In genomic region chr1:38009088-38009840, GRCh38 we compare ENCODE assay signal across 8 cellular contexts. TPM values are rescaled to one million over a fixed set of nuclear protein-coding genes. Genes with fewer than 3 reads are reported as not detected.
A peak's percentile ranks its signal among the peaks of the same experiment; 100 is the strongest.
DNase-seq lines count a peak whose midpoint lies in the region; ATAC-seq and TF ChIP-seq lines count a peak whose summit lies in the region.

No MANE protein-coding gene starts in this region.

- H3K27me3 ChIP-seq in SK-N-SH (ENCODE audit: insufficient read depth) (no peaks in the 10 kb centered on the region), esophagus muscularis mucosa (no peaks in the 10 kb centered on the region)

- TF ChIP-seq POLR2A in esophagus muscularis mucosa (IDR thresholded peaks at IDR 0.05; ENCODE audit: low read depth): no peak

- H3K9me3 Mint-ChIP-seq in activated CD4-positive, alpha-beta T cell treated with anti-CD3 and anti-CD28 coated beads, Interleukin-2, amount 10 ng/mL, durations not matched to agents 7 days and 5 days: no peaks in the 10 kb centered on the region
- H3K9me3 Mint-ChIP-seq in stimulated activated effector memory CD8-positive, alpha-beta T cell treated with anti-CD3 and anti-CD28 coated beads, Interleukin-12 subunit alpha, Interleukin-12 subunit beta, amount 100 ng/mL, for 72 hours: no peaks in the 10 kb centered on the region

- no peak overlapping the region for H3K4me2 ChIP-seq in SK-N-SH

- H3K4me3 ChIP-seq in SK-N-SH (ENCODE audit: low read depth in 2 of 2, low read length in 1 of 2) (no peak overlapping the region), esophagus muscularis mucosa (no peak overlapping the region)

- CTCF ChIA-PET in SK-N-SH (lab: Yijun Ruan, JAX): interaction anchor here (0.8 to 1.8 kb wide), 6 partner anchors 9 to 62 kb away, joined by 3 to 5 read pairs (median 4); partner anchors contain the start of gene SF3A3
- CTCF ChIA-PET in activated CD4-positive, alpha-beta T cell treated with anti-CD3 and anti-CD28 coated beads, Interleukin-2, amount 10 ng/mL, durations not matched to agents 7 days and 5 days (lab: Charles Lee): interaction anchor here (0.6 to 2.4 kb wide), 6 partner anchors 8 to 527 kb away, joined by 3 to 26 read pairs (median 6); partner anchors contain the start of gene SF3A3

- intact Hi-C loops in esophagus muscularis mucosa (cut with DNase I): no loop called here

- ATAC-seq in SK-N-SH treated with all-trans-retinoic acid at 6 μM for 48 hours (no peak), HG03521 (IDR thresholded peaks at IDR 0.05; ENCODE audit: unreplicated experiment) (no peak)
- ATAC-seq in stimulated activated effector memory CD8-positive, alpha-beta T cell treated with anti-CD3 and anti-CD28 coated beads, Interleukin-12 subunit alpha, Interleukin-12 subunit beta, amount 100 ng/mL, for 72 hours: peak; percentile 88

- no peaks in the 10 kb centered on the region for H4K20me1 ChIP-seq in SK-N-SH (ENCODE audit: insufficient read depth)

- H3K4me1 Mint-ChIP-seq in activated CD4-positive, alpha-beta T cell treated with anti-CD3 and anti-CD28 coated beads, Interleukin-2, amount 10 ng/mL, durations not matched to agents 7 days and 5 days: peaks cover 56% of the 10 kb centered on the region
- peaks cover 54% of the 10 kb centered on the region for H3K4me1 Mint-ChIP-seq in stimulated activated effector memory CD8-positive, alpha-beta T cell treated with anti-CD3 and anti-CD28 coated beads, Interleukin-12 subunit alpha, Interleukin-12 subunit beta, amount 100 ng/mL, for 72 hours

- TF ChIP-seq EP300 in SK-N-SH (IDR thresholded peaks at IDR 0.05; ENCODE audit: borderline replicate concordance in 1 of 2, low read depth in 1 of 2, low read length in 1 of 2) (no peak), esophagus muscularis mucosa (IDR thresholded peaks at IDR 0.05) (no peak)

- H3K27ac ChIP-seq in SK-N-SH (ENCODE audit: low read depth in 2 of 2, low read length in 1 of 2): 0 out of 4 replicates have a peak overlapping the region, but pooled peaks of 1 of the 2 experiments have one; percentile 19
- peak overlapping the region; percentile 63 for H3K27ac ChIP-seq in epithelial cell of prostate
- H3K27ac ChIP-seq in esophagus muscularis mucosa (replicated peaks in 1 of 4): no peak overlapping the region

- no peak for TF ChIP-seq CTCF in SK-N-SH (IDR thresholded peaks at IDR 0.05)
- no peak for TF ChIP-seq CTCF in esophagus muscularis mucosa (IDR thresholded peaks at IDR 0.05)

- H3K79me2 ChIP-seq in SK-N-SH (ENCODE audit: insufficient read depth): peaks cover 22% of the 10 kb centered on the region

- H3K9me3 ChIP-seq in SK-N-SH (no peaks in the 10 kb centered on the region), esophagus muscularis mucosa (no peaks in the 10 kb centered on the region)

- peaks cover 5 to 11% of the 10 kb centered on the region in 2 experiments; a peak in 2 of 4 replicates for H3K4me1 ChIP-seq in SK-N-SH (ENCODE audit: control insufficient read depth in 1 of 2, insufficient read depth in 2 of 2, low read depth in 1 of 2, low read length in 1 of 2)
- H3K4me1 ChIP-seq in esophagus muscularis mucosa: peaks cover 20 to 37% (median 30%) of the 10 kb centered on the region in 4 donors

- no peak overlapping the region for H3K4me3 Mint-ChIP-seq in activated CD4-positive, alpha-beta T cell treated with anti-CD3 and anti-CD28 coated beads, Interleukin-2, amount 10 ng/mL, durations not matched to agents 7 days and 5 days
- peak overlapping the region; percentile 51 for H3K4me3 Mint-ChIP-seq in stimulated activated effector memory CD8-positive, alpha-beta T cell treated with anti-CD3 and anti-CD28 coated beads, Interleukin-12 subunit alpha, Interleukin-12 subunit beta, amount 100 ng/mL, for 72 hours

- H3K36me3 Mint-ChIP-seq in activated CD4-positive, alpha-beta T cell treated with anti-CD3 and anti-CD28 coated beads, Interleukin-2, amount 10 ng/mL, durations not matched to agents 7 days and 5 days (ENCODE audit: low read depth): peaks cover 3% of the 10 kb centered on the region
- peaks cover 25% of the 10 kb centered on the region for H3K36me3 Mint-ChIP-seq in stimulated activated effector memory CD8-positive, alpha-beta T cell treated with anti-CD3 and anti-CD28 coated beads, Interleukin-12 subunit alpha, Interleukin-12 subunit beta, amount 100 ng/mL, for 72 hours

- WGBS in SK-N-SH (ENCODE audit: low lambda C conversion rate): 85% methylated on average over 8 of the region's 8 CpGs
- 78% methylated on average over 8 of the region's 8 CpGs for WGBS in esophagus muscularis mucosa

- peak overlapping the region; percentile 35; the same call in 1 of the 2 replicates for H3K9ac ChIP-seq in SK-N-SH

- TF ChIP-seq RAD21 in SK-N-SH (IDR thresholded peaks at IDR 0.05; ENCODE audit: low read length): no peak

- H3K36me3 ChIP-seq in SK-N-SH (replicated peaks in 1 of 2; ENCODE audit: control insufficient read depth in 1 of 2, insufficient read depth in 2 of 2, low read length in 1 of 2) (peaks cover 0 to under 1% of the 10 kb centered on the region in 2 experiments), esophagus muscularis mucosa (no peaks in the 10 kb centered on the region)

- DNase-seq in SK-N-SH (no peak), epithelial cell of prostate (ENCODE audit: low read depth, low spot score) (no peak), esophagus muscularis mucosa (ENCODE audit: extremely low spot score) (no peak), NCI-H446 (lab: John Stamatoyannopoulos, UW) (no peak)
- peak; percentile 63 for DNase-seq in activated CD4-positive, alpha-beta T cell treated with anti-CD3 and anti-CD28 coated beads, Interleukin-2, amount 10 ng/mL, durations not matched to agents 7 days and 5 days
- DNase-seq in stimulated activated effector memory CD8-positive, alpha-beta T cell treated with anti-CD3 and anti-CD28 coated beads, Interleukin-12 subunit alpha, Interleukin-12 subunit beta, amount 100 ng/mL, for 72 hours (ENCODE audit: low spot score in 2 of 2): peak in 1 of 2 donors; percentile 72

- POLR2A ChIA-PET in SK-N-SH (lab: Yijun Ruan, JAX): no interaction called here
- POLR2A ChIA-PET in activated CD4-positive, alpha-beta T cell treated with anti-CD3 and anti-CD28 coated beads, Interleukin-2, amount 10 ng/mL, durations not matched to agents 7 days and 5 days (lab: Charles Lee): interaction anchor here (0.6 kb wide), 1 partner anchor 192 kb away, joined by 3 read pairs; no protein-coding TSS in a partner anchor

- peaks cover 4% of the 10 kb centered on the region for H3F3A ChIP-seq in SK-N-SH (replicated peaks; ENCODE audit: insufficient read depth)

- H3K27me3 Mint-ChIP-seq in activated CD4-positive, alpha-beta T cell treated with anti-CD3 and anti-CD28 coated beads, Interleukin-2, amount 10 ng/mL, durations not matched to agents 7 days and 5 days: no peaks in the 10 kb centered on the region

- peak overlapping the region; percentile 93 for H3K27ac Mint-ChIP-seq in activated CD4-positive, alpha-beta T cell treated with anti-CD3 and anti-CD28 coated beads, Interleukin-2, amount 10 ng/mL, durations not matched to agents 7 days and 5 days
- H3K27ac Mint-ChIP-seq in stimulated activated effector memory CD8-positive, alpha-beta T cell treated with anti-CD3 and anti-CD28 coated beads, Interleukin-12 subunit alpha, Interleukin-12 subunit beta, amount 100 ng/mL, for 72 hours: peak overlapping the region; percentile 97

- H2AFZ ChIP-seq in SK-N-SH (ENCODE audit: low read depth): peak overlapping the region; percentile 27; the same call in 1 of the 2 replicates

- no peaks in the 10 kb centered on the region for H3K9me2 ChIP-seq in SK-N-SH

TF ChIP-seq in SK-N-SH, 30 proteins besides CTCF, POLR2A, EP300 and RAD21 (continues in another document):
- TF ChIP-seq POLR2AphosphoS5 (IDR thresholded peaks at IDR 0.05; ENCODE audit: low read depth, low read length): no peak

TF ChIP-seq in SK-N-SH treated with all-trans-retinoic acid at 6 μM for 48 hours, 23 proteins besides CTCF, POLR2A, EP300 and RAD21 (continues in another document):
- no peak for TF ChIP-seq SNAI2 (CRISPR knock-in tag; IDR thresholded peaks at IDR 0.05)
- TF ChIP-seq ARNTL (CRISPR knock-in tag; IDR thresholded peaks at IDR 0.05; ENCODE audit: borderline replicate concordance, low read depth): no peak
- no peak for TF ChIP-seq CREB5 (CRISPR knock-in tag; IDR thresholded peaks at IDR 0.05; ENCODE audit: low read depth)

RNA-seq across cellular contexts. Expression of gene UTP11, which starts 3.3 kb away (rescaled TPM):
- 26.8 and 27.3 TPM in 2 replicates for polyA plus RNA-seq in SK-N-SH (2012; rRNA removed)
- polyA plus RNA-seq in SK-N-SH (2012; cell fraction: cytosol; rRNA removed): 38.0 and 45.1 TPM in 2 replicates
- polyA plus RNA-seq in SK-N-SH (2012; cell fraction: nucleus; rRNA removed): 12.3 and 17.0 TPM in 2 replicates
- total RNA-seq in activated CD4-positive, alpha-beta T cell treated with anti-CD3 and anti-CD28 coated beads, Interleukin-2, amount 10 ng/mL, durations not matched to agents 7 days and 5 days: 10 to 100 TPM; 33.0 to 34.8 TPM
- total RNA-seq in esophagus muscularis mucosa: 10 to 100 TPM; 39.7 to 55.8 (median 42.4) TPM

RNA-seq across cellular contexts. Expression of gene FHL3, which starts 4.0 kb away (rescaled TPM):
- polyA plus RNA-seq in SK-N-SH (2012; rRNA removed): 4.2 and 6.8 TPM in 2 replicates
- 4.1 and 7.3 TPM in 2 replicates for polyA plus RNA-seq in SK-N-SH (2012; cell fraction: cytosol; rRNA removed)
- polyA plus RNA-seq in SK-N-SH (2012; cell fraction: nucleus; rRNA removed): 13.5 and 14.1 TPM in 2 replicates
- total RNA-seq in activated CD4-positive, alpha-beta T cell treated with anti-CD3 and anti-CD28 coated beads, Interleukin-2, amount 10 ng/mL, durations not matched to agents 7 days and 5 days: 1 to 10 TPM; 9.8 to 9.9 TPM
- 10 to 100 TPM; 38.3 to 76.9 (median 52.9) TPM for total RNA-seq in esophagus muscularis mucosa

RNA-seq across cellular contexts. Expression of gene SF3A3, which starts 19.4 kb away (rescaled TPM):
- 35.3 and 41.5 TPM in 2 replicates for polyA plus RNA-seq in SK-N-SH (2012; rRNA removed)
- polyA plus RNA-seq in SK-N-SH (2012; cell fraction: cytosol; rRNA removed): 46.3 and 54.9 TPM in 2 replicates
- polyA plus RNA-seq in SK-N-SH (2012; cell fraction: nucleus; rRNA removed): 23.1 and 44.0 TPM in 2 replicates
- total RNA-seq in activated CD4-positive, alpha-beta T cell treated with anti-CD3 and anti-CD28 coated beads, Interleukin-2, amount 10 ng/mL, durations not matched to agents 7 days and 5 days: 100 to 1,000 TPM in 1 of 2 experiments, 10 to 100 TPM in 1; 80.9 to 110 TPM
- 10 to 100 TPM; 38.2 to 42.4 (median 40.6) TPM for total RNA-seq in esophagus muscularis mucosa

RNA-seq across cellular contexts. Expression of gene POU3F1, which starts 37.3 kb away (rescaled TPM):
- not detected in 2 replicates for polyA plus RNA-seq in SK-N-SH (2012; rRNA removed)
- not detected in 2 replicates for polyA plus RNA-seq in SK-N-SH (2012; cell fraction: cytosol; rRNA removed)
- not detected in 2 replicates for polyA plus RNA-seq in SK-N-SH (2012; cell fraction: nucleus; rRNA removed)
- total RNA-seq in activated CD4-positive, alpha-beta T cell treated with anti-CD3 and anti-CD28 coated beads, Interleukin-2, amount 10 ng/mL, durations not matched to agents 7 days and 5 days: not detected
- total RNA-seq in esophagus muscularis mucosa: 1 to 10 TPM in 1 of 4 donors, under 1 TPM in 2, not detected in 1; 0.29 to 1.3 (median 0.33) TPM
